Comparison of ENCODE assay signal across 8 cellular contexts in genomic region chr3:129440648-129441190, GRCh38. TPM values are rescaled to one million over a fixed set of nuclear protein-coding genes. Genes with fewer than 3 reads are reported as not detected.
DNase-seq lines count a peak whose midpoint lies in the region; ATAC-seq and TF ChIP-seq lines count a peak whose summit lies in the region.

No MANE protein-coding gene starts in this region.

- H3K27me3 ChIP-seq in CD8-positive, alpha-beta memory T cell (ENCODE audit: insufficient read depth, low read length, poor library complexity, severe bottlenecking) = no peaks in the 10 kb centered on the region
- H3K27me3 ChIP-seq in ectodermal cell (ENCODE audit: control insufficient read depth, insufficient read depth, low read length, poor library complexity, severe bottlenecking) (no peaks in the 10 kb centered on the region), neuron (ENCODE audit: insufficient read depth, low read length) (no peaks in the 10 kb centered on the region)

- TF ChIP-seq CTCF in NB4 (IDR thresholded peaks at IDR 0.05; ENCODE audit: low read depth, low read length) = no peak

- WGBS in ectodermal cell, 2 experiments = 23 to 29% methylated on average over 6 to 7 of the region's 7 CpGs

- H3K4me3 ChIP-seq in CD8-positive, alpha-beta memory T cell (ENCODE audit: low read length) = peak overlapping the region; percentile 72
- H3K4me3 ChIP-seq in NB4 (ENCODE audit: low read depth, low read length) (peak overlapping the region; percentile 84), ectodermal cell (ENCODE audit: insufficient read depth, low read depth, low read length) (peak overlapping the region; percentile 98), neuron (ENCODE audit: low read length) (peak overlapping the region; percentile 74)

- H3K27ac Mint-ChIP-seq in CD8-positive, alpha-beta memory T cell = peak overlapping the region; percentile 92 to 100 (median 97)

- POLR2A ChIA-PET in CD8-positive, alpha-beta memory T cell (lab: Charles Lee) = interaction anchor here (0.9 to 2.9 kb wide), 4 partner anchors 10 to 165 kb away, joined by 3 to 15 read pairs (median 3); partner anchors contain the start of gene EFCAB12

- CTCF ChIA-PET in CD8-positive, alpha-beta memory T cell (lab: Charles Lee) = interaction anchor here (0.8 to 1.8 kb wide), 7 partner anchors 8 to 195 kb away, joined by 3 to 9 read pairs (median 4); no protein-coding TSS in a partner anchor

- H3K4me1 ChIP-seq in CD8-positive, alpha-beta memory T cell (ENCODE audit: insufficient read depth, low read length) = peaks cover 50% of the 10 kb centered on the region
- H3K4me1 ChIP-seq in ectodermal cell (ENCODE audit: control insufficient read depth, insufficient read depth, low read length) (peaks cover 28% of the 10 kb centered on the region), neuron (ENCODE audit: insufficient read depth, low read length) (peaks cover 24% of the 10 kb centered on the region)

- no peak for DNase-seq in CD8-positive, alpha-beta memory T cell
- DNase-seq in NB4 (ENCODE audit: low read depth) (no peak), HuH-7.5 (ENCODE audit: low spot score) (no peak)
- DNase-seq in effector CD4-positive, alpha-beta T cell = no peak
- DNase-seq in stimulated activated CD4-positive, alpha-beta T cell treated with anti-CD3 and anti-CD28 coated beads, Interleukin-12 subunit alpha, Interleukin-12 subunit beta, amount 100 ng/mL, for 4 hours = no peak

- peaks cover 0 to 3% of the 10 kb centered on the region in 2 donors for H3K27me3 Mint-ChIP-seq in CD8-positive, alpha-beta memory T cell

- H3K9me3 ChIP-seq in CD8-positive, alpha-beta memory T cell (ENCODE audit: low read length) = no peaks in the 10 kb centered on the region
- H3K9me3 ChIP-seq in ectodermal cell (ENCODE audit: control insufficient read depth, low read length) (no peaks in the 10 kb centered on the region), neuron (ENCODE audit: low read length) (no peaks in the 10 kb centered on the region)

- H3K4me1 Mint-ChIP-seq in CD8-positive, alpha-beta memory T cell = peaks cover 58 to 78% (median 67%) of the 10 kb centered on the region in 3 donors

- peaks cover 12% of the 10 kb centered on the region for H3K36me3 ChIP-seq in CD8-positive, alpha-beta memory T cell (ENCODE audit: insufficient read depth, low read length)
- peaks cover 12% of the 10 kb centered on the region for H3K36me3 ChIP-seq in ectodermal cell (ENCODE audit: control insufficient read depth, insufficient read depth, low read length)
- peaks cover 20% of the 10 kb centered on the region for H3K36me3 ChIP-seq in neuron (ENCODE audit: insufficient read depth, low read length)

- no peak for TF ChIP-seq POLR2A in NB4 (IDR thresholded peaks at IDR 0.05; ENCODE audit: extremely low read depth, insufficient read length)

- H3K27ac ChIP-seq in CD8-positive, alpha-beta memory T cell (ENCODE audit: low read depth, low read length) = peak overlapping the region; percentile 70
- peak overlapping the region; percentile 89 for H3K27ac ChIP-seq in ectodermal cell (ENCODE audit: insufficient read depth, low read depth, low read length, poor library complexity, severe bottlenecking)

- peak overlapping the region; percentile 88 to 99 (median 95) for H3K4me3 Mint-ChIP-seq in CD8-positive, alpha-beta memory T cell

- peak overlapping the region; percentile 33 for H2AFZ ChIP-seq in neuron (ENCODE audit: low read depth, low read length)

- H3K9me3 Mint-ChIP-seq in CD8-positive, alpha-beta memory T cell = no peaks in the 10 kb centered on the region

- ATAC-seq in GM19452 (IDR thresholded peaks at IDR 0.05; ENCODE audit: unreplicated experiment) = no peak

- peaks cover 0 to 36% (median 7%) of the 10 kb centered on the region in 3 donors for H3K36me3 Mint-ChIP-seq in CD8-positive, alpha-beta memory T cell

RNA-seq across cellular contexts. Expression of gene IFT122, which starts 0.7 kb away (rescaled TPM):
- total RNA-seq in CD8-positive, alpha-beta memory T cell = 10 to 100 TPM; 16.4 to 16.5 TPM
- 4.3 TPM for polyA plus RNA-seq in CD8-positive, alpha-beta memory T cell
- polyA plus RNA-seq in ectodermal cell (2013, experiment 1 of 4) = 39.6 TPM
- 43.7 TPM for polyA plus RNA-seq in ectodermal cell (2013, experiment 2 of 4)
- 35.5 TPM for polyA plus RNA-seq in ectodermal cell (2013, experiment 3 of 4)
- polyA plus RNA-seq in ectodermal cell (2013, experiment 4 of 4) = 36.8 TPM

RNA-seq across cellular contexts. Expression of gene MBD4, which starts 1.0 kb away (rescaled TPM):
- total RNA-seq in CD8-positive, alpha-beta memory T cell = 10 to 100 TPM; 48.0 to 48.1 TPM
- polyA plus RNA-seq in CD8-positive, alpha-beta memory T cell = 33.2 TPM
- 44.9 TPM for polyA plus RNA-seq in ectodermal cell (2013, experiment 1 of 4)
- 49.5 TPM for polyA plus RNA-seq in ectodermal cell (2013, experiment 2 of 4)
- 41.1 TPM for polyA plus RNA-seq in ectodermal cell (2013, experiment 3 of 4)
- 49.6 TPM for polyA plus RNA-seq in ectodermal cell (2013, experiment 4 of 4)

RNA-seq across cellular contexts. Expression of gene EFCAB12, which starts 12.3 kb away (rescaled TPM):
- under 1 TPM; 0.39 to 0.40 TPM for total RNA-seq in CD8-positive, alpha-beta memory T cell
- polyA plus RNA-seq in CD8-positive, alpha-beta memory T cell = 0.21 TPM
- polyA plus RNA-seq in ectodermal cell (2013, experiment 1 of 4) = 2.2 TPM
- 1.3 TPM for polyA plus RNA-seq in ectodermal cell (2013, experiment 2 of 4)
- 0.53 TPM for polyA plus RNA-seq in ectodermal cell (2013, experiment 3 of 4)
- 0.73 TPM for polyA plus RNA-seq in ectodermal cell (2013, experiment 4 of 4)
